In genomic region chr17:42787266-42787665, GRCh38 we compare ENCODE assay signal across 29 cellular contexts. TPM values are rescaled to one million over a fixed set of nuclear protein-coding genes. Genes with fewer than 3 reads are reported as not detected.
"Had no signal": no experiment of that assay in that cellular context is flagged by ENCODE, and none has a peak within 500 bp of the region (broad histone marks: within the 10 kb centered on the region; RNA-seq: fewer than 3 reads in every experiment).

No MANE protein-coding gene starts in this region.

- ATAC-seq: mucosa of descending colon; naive thymus-derived CD4-positive, alpha-beta T cell; natural killer cell treated with Interleukin-12 subunit alpha and Interleukin-12 subunit beta and Interleukin-15 and Interleukin-18, amount 100 ng/mL, for 72 hours; pancreas; right cardiac atrium; stimulated activated memory B cell treated with anti-CD40 and anti-IgM and Interleukin-4, amounts not matched to agents 10 μg/mL and 1 μg/mL and 100 μg/mL, for 72 hours; stimulated activated naive CD8-positive, alpha-beta T cell treated with anti-CD3 and anti-CD28 coated beads, Interleukin-15, amount 100 ng/mL, for 72 hours had no signal

- H3K27ac Mint-ChIP-seq: immature natural killer cell; memory B cell; naive thymus-derived CD4-positive, alpha-beta T cell; natural killer cell treated with Interleukin-12 subunit alpha and Interleukin-12 subunit beta and Interleukin-15 and Interleukin-18, amount 100 ng/mL, for 72 hours; stimulated activated memory B cell treated with anti-CD40 and anti-IgM and Interleukin-4, amounts not matched to agents 10 μg/mL and 1 μg/mL and 100 μg/mL, for 72 hours; stimulated activated naive CD8-positive, alpha-beta T cell treated with anti-CD3 and anti-CD28 coated beads, Interleukin-15, amount 100 ng/mL, for 72 hours; type B pancreatic cell had no signal

- H3K27ac ChIP-seq: left ventricle myocardium inferior, pancreas, prostate gland, sigmoid colon, spleen, tibial nerve, uterus had no signal

- H3K9me3 Mint-ChIP-seq: immature natural killer cell; natural killer cell treated with Interleukin-12 subunit alpha and Interleukin-12 subunit beta and Interleukin-15 and Interleukin-18, amount 100 ng/mL, for 72 hours; stimulated activated memory B cell treated with anti-CD40 and anti-IgM and Interleukin-4, amounts not matched to agents 10 μg/mL and 1 μg/mL and 100 μg/mL, for 72 hours; stimulated activated naive CD8-positive, alpha-beta T cell treated with anti-CD3 and anti-CD28 coated beads, Interleukin-15, amount 100 ng/mL, for 72 hours; type B pancreatic cell had no signal

- H3K36me3 ChIP-seq: left ventricle myocardium inferior, pancreas, prostate gland, sigmoid colon, spleen, tibial nerve, uterus had no signal

- H3K4me1 ChIP-seq: pancreas, prostate gland, uterus had no signal

- H3K9me3 ChIP-seq: left ventricle myocardium inferior, mucosa of descending colon, pancreas, prostate gland, sigmoid colon, spleen, tibial nerve, uterus had no signal

- H3K36me3 Mint-ChIP-seq: memory B cell; stimulated activated memory B cell treated with anti-CD40 and anti-IgM and Interleukin-4, amounts not matched to agents 10 μg/mL and 1 μg/mL and 100 μg/mL, for 72 hours had no signal

- FAIRE-seq: islet of Langerhans, pancreas, small intestine had no signal

- H3K4me3 ChIP-seq: left ventricle myocardium inferior, mucosa of descending colon, pancreas, prostate gland, sigmoid colon, spleen, tibial nerve, uterus had no signal

- H3K4me1 Mint-ChIP-seq: immature natural killer cell had no signal

- H3K4me3 Mint-ChIP-seq: immature natural killer cell; memory B cell; natural killer cell treated with Interleukin-12 subunit alpha and Interleukin-12 subunit beta and Interleukin-15 and Interleukin-18, amount 100 ng/mL, for 72 hours; stimulated activated memory B cell treated with anti-CD40 and anti-IgM and Interleukin-4, amounts not matched to agents 10 μg/mL and 1 μg/mL and 100 μg/mL, for 72 hours; stimulated activated naive CD8-positive, alpha-beta T cell treated with anti-CD3 and anti-CD28 coated beads, Interleukin-15, amount 100 ng/mL, for 72 hours; type B pancreatic cell had no signal

- DNase-seq: hippocampal formation; immature natural killer cell; left ventricle myocardium inferior; midbrain; mucosa of descending colon; naive thymus-derived CD4-positive, alpha-beta T cell; pancreas; posterior cingulate gyrus; retina; right cardiac atrium; sigmoid colon; small intestine; spleen; stimulated activated CD4-positive, alpha-beta T cell treated with anti-CD3 and anti-CD28 coated beads, Interleukin-4, amount 100 ng/mL, for 24 hours; stimulated activated CD8-positive, alpha-beta memory T cell treated with anti-CD3 and anti-CD28 coated beads, Interleukin-4, amount 100 ng/mL, for 48 hours; stimulated activated naive CD4-positive, alpha-beta T cell treated with Interleukin-2 at 50 U/mL for 16 hours; stimulated activated naive CD8-positive, alpha-beta T cell treated with anti-CD3 and anti-CD28 coated beads, Interleukin-15, amount 100 ng/mL, for 72 hours; substantia nigra; uterus had no signal

RNA-seq across cellular contexts. Expression of gene WNK4, which starts 6.9 kb away (rescaled TPM):
- total RNA-seq: left ventricle myocardium inferior, mesenteric fat pad, myocyte, right cardiac atrium, ureter had no signal
- polyA plus RNA-seq: immature natural killer cell; naive thymus-derived CD4-positive, alpha-beta T cell had no signal

RNA-seq across cellular contexts. Expression of gene CNTD1, which starts 11.4 kb away (rescaled TPM):
- total RNA-seq: left ventricle myocardium inferior; mesenteric fat pad; myocyte; naive thymus-derived CD4-positive, alpha-beta T cell; natural killer cell treated with Interleukin-12 subunit alpha and Interleukin-12 subunit beta and Interleukin-15 and Interleukin-18, amount 100 ng/mL, for 72 hours; spleen had no signal

RNA-seq across cellular contexts. Expression of gene RAMP2, which starts 26.2 kb away (rescaled TPM):
- total RNA-seq: myocyte; naive thymus-derived CD4-positive, alpha-beta T cell; natural killer cell treated with Interleukin-12 subunit alpha and Interleukin-12 subunit beta and Interleukin-15 and Interleukin-18, amount 100 ng/mL, for 72 hours had no signal
- polyA plus RNA-seq: immature natural killer cell; naive thymus-derived CD4-positive, alpha-beta T cell had no signal
